21 cellular contexts compared by ENCODE assay signal in the genomic region with DNA sequence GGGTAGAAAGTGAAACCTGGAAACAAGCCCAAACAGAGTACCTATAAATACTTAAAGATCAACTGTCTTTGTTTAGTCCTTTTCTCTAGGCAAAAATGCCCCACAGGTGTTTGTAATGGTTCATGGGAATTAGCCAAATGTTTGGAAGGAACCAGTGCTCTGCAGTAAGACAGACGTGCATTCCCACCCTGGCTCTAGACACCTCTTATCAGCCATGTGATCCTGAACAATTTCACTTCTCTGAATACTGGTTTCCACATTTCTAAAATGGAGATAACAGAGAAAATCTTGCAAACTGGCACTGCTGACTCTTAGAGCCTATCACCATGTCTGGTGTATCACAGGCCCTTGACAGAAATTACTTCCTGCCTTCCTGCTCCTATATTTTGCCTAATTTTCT.
"Had no signal": no experiment of that assay in that cellular context is flagged by ENCODE, and none has a peak within 500 bp of the region (broad histone marks: within the 10 kb centered on the region; RNA-seq: fewer than 3 reads in every experiment).

No MANE protein-coding gene starts in this region.

- H3K9me3 Mint-ChIP-seq: activated naive CD4-positive, alpha-beta T cell treated with anti-CD3 and anti-CD28 coated beads, Interleukin-2, amount 50 U/mL, for 24 hours; activated T-cell treated with anti-CD3 and anti-CD28 coated beads, Interleukin-2, amount 50 U/mL, for 24 hours; activated T-helper 1 cell treated with anti-CD3 and anti-CD28 coated beads, Interleukin-12 subunit alpha, Interleukin-12 subunit beta, Interleukin-2, Interleukin-4 antibody, amounts not matched to agents 30 ng/mL and 10 ng/mL and 1 ng/mL, durations not matched to agents 14 hours and 24 hours and 36 hours; brain had no signal

- H3K4me1 ChIP-seq: ascending aorta had no signal

- H3K4me3 ChIP-seq: ascending aorta, SK-N-MC had no signal

- H3K4me3 Mint-ChIP-seq: activated CD8-positive, alpha-beta T cell treated with anti-CD3 and anti-CD28 coated beads, Interleukin-2, amount 10 ng/mL, durations not matched to agents 7 days and 5 days; activated naive CD4-positive, alpha-beta T cell treated with anti-CD3 and anti-CD28 coated beads, Interleukin-2, amount 50 U/mL, for 24 hours; activated T-cell treated with anti-CD3 and anti-CD28 coated beads, Interleukin-2, amount 50 U/mL, for 24 hours; activated T-helper 1 cell treated with anti-CD3 and anti-CD28 coated beads, Interleukin-12 subunit alpha, Interleukin-12 subunit beta, Interleukin-2, Interleukin-4 antibody, amounts not matched to agents 30 ng/mL and 10 ng/mL and 1 ng/mL, durations not matched to agents 14 hours and 24 hours and 36 hours; brain had no signal

- H3K27me3 ChIP-seq: ascending aorta had no signal

- DNase-seq: activated CD4-positive, alpha-beta T cell treated with anti-CD3 and anti-CD28 coated beads for 4 hours; activated CD8-positive, alpha-beta memory T cell treated with anti-CD3 and anti-CD28 coated beads, Interleukin-2, amount 50 U/mL, for 48 hours; activated CD8-positive, alpha-beta T cell treated with anti-CD3 and anti-CD28 coated beads, Interleukin-2, amount 10 ng/mL, durations not matched to agents 7 days and 5 days; activated effector memory CD4-positive, alpha-beta T cell treated with Interleukin-2 at 50 U/mL for 16 hours; activated naive CD4-positive, alpha-beta T cell; activated T-cell treated with anti-CD3 and anti-CD28 coated beads, Interleukin-2, amount 50 U/mL, for 24 hours; amniotic stem cell; Kasumi-1; KBM-7; NCI-H1417; NCI-H1930; NCI-H510A treated with DMSO at 0.1 percent for 48 hours; NCI-H69; T-helper 1 cell had no signal

- H3K27ac Mint-ChIP-seq: activated CD8-positive, alpha-beta T cell treated with anti-CD3 and anti-CD28 coated beads, Interleukin-2, amount 10 ng/mL, durations not matched to agents 7 days and 5 days; activated naive CD4-positive, alpha-beta T cell treated with anti-CD3 and anti-CD28 coated beads, Interleukin-2, amount 50 U/mL, for 24 hours; activated T-cell treated with anti-CD3 and anti-CD28 coated beads, Interleukin-2, amount 50 U/mL, for 24 hours; activated T-helper 1 cell treated with anti-CD3 and anti-CD28 coated beads, Interleukin-12 subunit alpha, Interleukin-12 subunit beta, Interleukin-2, Interleukin-4 antibody, amounts not matched to agents 30 ng/mL and 10 ng/mL and 1 ng/mL, durations not matched to agents 14 hours and 24 hours and 36 hours; brain had no signal

- H3K36me3 ChIP-seq: ascending aorta had no signal

- ATAC-seq: activated CD4-positive, CD25-positive, alpha-beta regulatory T cell treated with anti-CD3 and anti-CD28 coated beads, Interleukin-2, amount 50 U/mL, for 24 hours; activated CD8-positive, alpha-beta T cell treated with anti-CD3 and anti-CD28 coated beads, Interleukin-2, amount 10 ng/mL, durations not matched to agents 7 days and 5 days; Right ventricle myocardium inferior had no signal

- H3K4me1 Mint-ChIP-seq: activated naive CD4-positive, alpha-beta T cell treated with anti-CD3 and anti-CD28 coated beads, Interleukin-2, amount 50 U/mL, for 24 hours; brain had no signal

- H3K27ac ChIP-seq: ascending aorta, SK-N-MC had no signal

- H3K9me3 ChIP-seq: ascending aorta had no signal

- H3K36me3 Mint-ChIP-seq: activated naive CD4-positive, alpha-beta T cell treated with anti-CD3 and anti-CD28 coated beads, Interleukin-2, amount 50 U/mL, for 24 hours had no signal
